Comparison of ENCODE assay signal across 8 cellular contexts in the genomic region with DNA sequence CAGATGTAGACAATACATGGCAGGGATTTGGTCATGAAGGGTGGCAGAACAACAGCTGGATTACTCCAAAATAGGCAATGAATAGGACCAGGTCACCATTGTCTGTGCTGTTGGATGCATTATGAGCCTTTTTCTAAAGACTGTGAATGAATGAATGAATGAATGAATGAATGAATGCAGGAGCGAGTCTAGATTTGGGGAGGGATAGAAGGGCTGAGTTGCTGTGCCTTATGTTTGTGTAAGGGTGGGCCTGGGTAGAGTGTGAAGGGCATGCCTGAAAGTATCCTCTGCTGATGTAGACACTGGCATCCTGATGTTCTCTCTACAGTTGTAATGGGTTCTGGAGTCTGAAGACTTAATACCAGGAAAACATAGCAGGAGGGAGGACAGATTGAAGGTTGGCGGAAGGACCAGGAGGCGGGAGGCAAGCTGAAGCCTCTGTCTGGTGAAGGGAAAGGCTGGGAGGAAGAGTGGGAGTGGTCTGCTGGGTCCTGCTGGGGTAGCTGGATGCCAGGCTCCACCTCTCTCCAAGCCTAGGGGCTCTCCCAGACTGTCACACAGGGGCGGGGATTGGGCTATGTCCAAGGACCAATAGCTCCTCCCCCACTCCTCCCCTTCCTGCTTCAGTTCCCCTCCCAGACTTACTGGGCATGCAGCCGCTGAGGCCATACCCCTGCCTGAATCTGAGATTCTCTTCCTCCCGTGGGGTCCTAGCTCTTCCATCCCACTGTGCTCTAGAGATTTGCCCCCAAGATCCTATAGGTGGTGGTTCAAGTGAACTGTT. TPM values are rescaled to one million over a fixed set of nuclear protein-coding genes. Genes with fewer than 3 reads are reported as not detected.
DNase-seq lines count a peak whose midpoint lies in the region; ATAC-seq, FAIRE-seq and TF ChIP-seq lines count a peak whose summit lies in the region.

No MANE protein-coding gene starts in this region.

- no peak for FAIRE-seq in urothelium cell line (lab: Jason Lieb, UNC)

- TF ChIP-seq POLR2A in erythroblast (IDR thresholded peaks at IDR 0.05; ENCODE audit: low read length), result no peak

- DNase-seq in CD1c-positive myeloid dendritic cell (ENCODE audit: extremely low spot score) (peak; percentile 66), RPMI8226 (peak; percentile 71), erythroblast (lab: John Stamatoyannopoulos, UW) (peak; percentile 69 to 74), mesenteric fat pad (ENCODE audit: low spot score) (peak; percentile 94), urothelium cell line (ENCODE audit: low spot score) (peak; percentile 55), NOMO-1 treated with dmso at 0.1 percent for 144 hours (lab: John Stamatoyannopoulos, UW; ENCODE audit: unreplicated experiment) (no peak)

- ATAC-seq in GM19351 (IDR thresholded peaks at IDR 0.05; ENCODE audit: unreplicated experiment) (peak; percentile 82), HG03469 (IDR thresholded peaks at IDR 0.05; ENCODE audit: unreplicated experiment) (peak; percentile 57)

RNA-seq across cellular contexts. Expression of a gene that starts 4.8 kb away (rescaled TPM):
- 20.5 TPM for total RNA-seq in mesenteric fat pad

RNA-seq across cellular contexts. Expression of a gene that starts 12.2 kb away (rescaled TPM):
- total RNA-seq in mesenteric fat pad, result 41.5 TPM

RNA-seq across cellular contexts. Expression of a gene that starts 12.4 kb away (rescaled TPM):
- 35.9 TPM for total RNA-seq in mesenteric fat pad

RNA-seq across cellular contexts. Expression of a gene that starts 28.1 kb away (rescaled TPM):
- 1.1 TPM for total RNA-seq in mesenteric fat pad

RNA-seq across cellular contexts. Expression of a gene that starts 28.2 kb away (rescaled TPM):
- total RNA-seq in mesenteric fat pad, result 13.7 TPM
